In genomic region chr5:39469173-39469572, GRCh38 we compare ENCODE assay signal across 18 cellular contexts. TPM values are rescaled to one million over a fixed set of nuclear protein-coding genes. Genes with fewer than 3 reads are reported as not detected.
"Had no signal": no experiment of that assay in that cellular context is flagged by ENCODE, and none has a peak within 500 bp of the region (broad histone marks: within the 10 kb centered on the region; RNA-seq: fewer than 3 reads in every experiment).

No MANE protein-coding gene starts in this region.

- H3K9me3 ChIP-seq: body of pancreas, spleen, thoracic aorta, upper lobe of left lung had no signal

- H3K4me1 ChIP-seq: body of pancreas, parathyroid adenoma, upper lobe of left lung had no signal

- ATAC-seq: activated CD8-positive, alpha-beta T cell treated with anti-CD3 and anti-CD28 coated beads, Interleukin-2, amount 10 ng/mL, durations not matched to agents 7 days and 5 days; body of pancreas; stimulated activated memory B cell treated with anti-CD40 and anti-IgM and Interleukin-4, amounts not matched to agents 10 μg/mL and 1 μg/mL and 100 μg/mL, for 72 hours; T-helper 17 cell had no signal

- H3K27me3 ChIP-seq: body of pancreas, hepatocyte, spleen, upper lobe of left lung had no signal

- DNase-seq: activated CD4-positive, alpha-beta T cell treated with anti-CD3 and anti-CD28 coated beads, Interleukin-2, amount 10 ng/mL, durations not matched to agents 7 days and 5 days; activated CD8-positive, alpha-beta T cell treated with anti-CD3 and anti-CD28 coated beads, Interleukin-2, amount 10 ng/mL, durations not matched to agents 7 days and 5 days; activated naive CD4-positive, alpha-beta T cell treated with Interleukin-2 at 50 U/mL for 16 hours; activated naive CD8-positive, alpha-beta T cell treated with anti-CD3 and anti-CD28 coated beads, Interleukin-2, amount 10 ng/mL, durations not matched to agents 7 days and 5 days; activated T-cell treated with anti-CD3 and anti-CD28 coated beads, Interleukin-2, amount 50 U/mL, for 24 hours; body of pancreas; dorsolateral prefrontal cortex; left cardiac atrium; spleen; stimulated activated CD4-positive, alpha-beta T cell treated with anti-CD3 and anti-CD28 coated beads, Interleukin-4, amount 100 ng/mL, for 4 hours; T-helper 17 cell; upper lobe of left lung had no signal

- H3K36me3 ChIP-seq: spleen, thoracic aorta, upper lobe of left lung had no signal

- H3K27ac ChIP-seq: hepatocyte, parathyroid adenoma, thoracic aorta had no signal

- H3K4me3 ChIP-seq: body of pancreas, dorsolateral prefrontal cortex, hepatocyte, lung, spleen, thoracic aorta, upper lobe of left lung had no signal

RNA-seq across cellular contexts. Expression of gene DAB2, which starts 44.4 kb away (rescaled TPM):
- total RNA-seq: activated CD4-positive, alpha-beta T cell treated with anti-CD3 and anti-CD28 coated beads, Interleukin-2, amount 10 ng/mL, durations not matched to agents 7 days and 5 days; activated CD8-positive, alpha-beta T cell treated with anti-CD3 and anti-CD28 coated beads, Interleukin-2, amount 10 ng/mL, durations not matched to agents 7 days and 5 days; activated T-helper 2 cell treated with anti-CD3 and anti-CD28 coated beads, Interferon-gamma antibody, Interleukin-2, Interleukin-4, amounts not matched to agents 10 μg/mL and 5 μg/mL and 100 μg/mL, durations not matched to agents 14 hours and 24 hours and 36 hours had no signal
